In the genomic region with DNA sequence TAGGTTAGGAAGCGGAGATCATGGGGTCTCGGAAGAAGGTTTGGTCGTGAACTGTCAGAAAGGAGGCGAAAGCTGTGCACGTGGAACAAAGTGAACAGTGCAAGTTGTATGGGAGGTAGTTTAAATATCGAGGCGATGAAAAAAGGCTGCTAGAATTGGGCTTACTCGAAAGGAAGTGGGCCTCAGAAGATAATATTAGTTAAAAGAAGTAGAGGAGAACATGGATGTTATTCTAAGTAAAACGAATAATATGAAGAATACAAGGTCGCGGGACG, we compare ENCODE assay signal across 1 cellular context.
A peak's percentile ranks its signal among the peaks of the same experiment; 100 is the strongest.
TF ChIP-seq lines count a peak whose summit lies in the region.

No MANE protein-coding gene starts in this region.

TF ChIP-seq in HEK293, 187 proteins besides CTCF, POLR2A, EP300 and RAD21 (continued from another document):
- TF ChIP-seq, protein P1, sequence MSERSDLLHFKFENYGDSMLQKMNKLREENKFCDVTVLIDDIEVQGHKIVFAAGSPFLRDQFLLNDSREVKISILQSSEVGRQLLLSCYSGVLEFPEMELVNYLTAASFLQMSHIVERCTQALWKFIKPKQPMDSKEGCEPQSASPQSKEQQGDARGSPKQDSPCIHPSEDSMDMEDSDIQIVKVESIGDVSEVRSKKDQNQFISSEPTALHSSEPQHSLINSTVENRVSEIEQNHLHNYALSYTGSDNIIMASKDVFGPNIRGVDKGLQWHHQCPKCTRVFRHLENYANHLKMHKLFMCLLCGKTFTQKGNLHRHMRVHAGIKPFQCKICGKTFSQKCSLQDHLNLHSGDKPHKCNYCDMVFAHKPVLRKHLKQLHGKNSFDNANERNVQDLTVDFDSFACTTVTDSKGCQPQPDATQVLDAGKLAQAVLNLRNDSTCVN (tag by site-specific recombination; optimal IDR thresholded peaks at IDR 0.05) = peak; percentile 2
- no peak for TF ChIP-seq ZNF23 (tag by site-specific recombination; IDR thresholded peaks at IDR 0.05; ENCODE audit: borderline replicate concordance)
